In the genomic region with DNA sequence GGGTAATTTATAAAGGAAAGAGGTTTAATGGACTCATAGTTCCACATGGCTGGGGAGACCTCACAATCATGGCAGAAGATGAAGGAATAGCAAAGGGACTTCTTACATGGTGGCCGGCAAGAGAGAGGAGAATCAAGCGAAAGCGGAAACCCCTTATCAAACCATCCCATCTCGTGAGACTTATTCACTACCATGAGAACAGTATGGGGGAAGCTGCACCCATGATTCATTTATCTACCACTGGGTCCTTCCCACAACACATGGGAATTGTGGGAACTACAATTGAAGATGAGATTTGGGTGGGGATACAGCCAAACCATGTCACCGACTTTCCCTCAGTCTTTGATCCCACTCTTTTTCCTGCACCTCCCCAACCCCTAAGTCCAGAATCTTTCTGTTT, we compare ENCODE assay signal across 23 cellular contexts. TPM values are rescaled to one million over a fixed set of nuclear protein-coding genes. Genes with fewer than 3 reads are reported as not detected.
"Had no signal": no experiment of that assay in that cellular context is flagged by ENCODE, and none has a peak within 500 bp of the region (broad histone marks: within the 10 kb centered on the region; RNA-seq: fewer than 3 reads in every experiment).

No MANE protein-coding gene starts in this region.

- DNase-seq: dermis blood vessel endothelial cell; dorsolateral prefrontal cortex; effector CD4-positive, alpha-beta T cell; effector memory CD4-positive, alpha-beta T cell; foreskin keratinocyte; head of caudate nucleus; heart right ventricle; hippocampal formation; left cardiac atrium; left lung; left ventricle myocardium superior; lower lobe of right lung; mesenchymal stem cell; midbrain had no signal

- ATAC-seq: foreskin keratinocyte, gastroesophageal sphincter, heart right ventricle, left cardiac atrium, left lung, left ventricle myocardium superior, lower lobe of right lung had no signal

- H3K9me3 ChIP-seq: esophagus muscularis mucosa, gastroesophageal sphincter, left lung, lower lobe of right lung had no signal

- FAIRE-seq: colon, endothelial cell of umbilical vein, frontal cortex, islet of Langerhans, keratinocyte had no signal

- H3K27me3 ChIP-seq: dorsolateral prefrontal cortex, esophagus muscularis mucosa, foreskin keratinocyte, gastroesophageal sphincter, heart right ventricle, left lung had no signal

- H3K27ac ChIP-seq: coronary artery, dorsolateral prefrontal cortex, esophagus muscularis mucosa, foreskin keratinocyte, gastroesophageal sphincter, heart right ventricle, left lung, lower lobe of right lung had no signal

- H3K36me3 ChIP-seq: esophagus muscularis mucosa, gastroesophageal sphincter, heart right ventricle, left lung, lower lobe of right lung had no signal

- H3K4me3 ChIP-seq: coronary artery, dorsolateral prefrontal cortex, esophagus muscularis mucosa, gastroesophageal sphincter, heart right ventricle, left lung, lower lobe of right lung had no signal

RNA-seq across cellular contexts. Expression of gene AVIL, which starts 40.6 kb away (rescaled TPM):
- total RNA-seq: epithelial cell of proximal tubule had no signal
